In genomic region chr12:100266802-100267602, GRCh38 we compare ENCODE assay signal across 8 cellular contexts. TPM values are rescaled to one million over a fixed set of nuclear protein-coding genes. Genes with fewer than 3 reads are reported as not detected.
DNase-seq lines count a peak whose midpoint lies in the region; ATAC-seq, FAIRE-seq and TF ChIP-seq lines count a peak whose summit lies in the region.

TSS of gene DEPDC4 (minus strand) at chr12:100267079. CDS start at chr12:100267076, 3 bp downstream.
TSS of gene SCYL2 (plus strand) at chr12:100267177. CDS start at chr12:100282971, 15,794 bp downstream.

- no peak for TF ChIP-seq CTCF in WTC11 (IDR thresholded peaks at IDR 0.05)
- TF ChIP-seq CTCF in cardiac fibroblast (IDR thresholded peaks at IDR 0.05; ENCODE audit: low read depth, low read length), result no peak

- peaks cover 20% of the 10 kb centered on the region for H3K4me1 Mint-ChIP-seq in WTC11

- H3K4me3 Mint-ChIP-seq in WTC11, result peak within 1 kb of the TSS; percentile 98

- H3K27me3 ChIP-seq in small intestine (ENCODE audit: control insufficient read depth in 2 of 2, insufficient read depth in 2 of 2, low read length in 2 of 2), result no peaks in the 10 kb centered on the region

- ATAC-seq in GM18909 (IDR thresholded peaks at IDR 0.05; ENCODE audit: poor library complexity, unreplicated experiment) (peak; percentile 94), HG03159 (IDR thresholded peaks at IDR 0.05; ENCODE audit: unreplicated experiment) (peak; percentile 92), WTC11 (peak; percentile 92)

- DNase-seq in AG08395 (ENCODE audit: low spot score) (peak; percentile 98), NCI-H2227 (lab: John Stamatoyannopoulos, UW; ENCODE audit: unreplicated experiment) (peak; percentile 97), WTC11 (ENCODE audit: low spot score) (peak; percentile 96), cardiac fibroblast (ENCODE audit: low read depth in 2 of 2) (peak; percentile 99), iPS-NIHi11 (ENCODE audit: low spot score) (peak; percentile 94), small intestine (peak; percentile 97)

- peaks cover 2% of the 10 kb centered on the region in 2 donors for H3K4me1 ChIP-seq in small intestine (ENCODE audit: control insufficient read depth in 2 of 2, insufficient read depth in 1 of 2, low read depth in 1 of 2, low read length in 1 of 2)

- POLR2A ChIA-PET in WTC11 (lab: Charles Lee), result interaction anchor here (0.5 to 2.5 kb wide), 12 partner anchors 10 to 924 kb away, joined by 3 to 11 read pairs (median 3); partner anchors contain the start of gene ACTR6

- no peaks in the 10 kb centered on the region for H3K27me3 Mint-ChIP-seq in WTC11 (ENCODE audit: low read depth)

- FAIRE-seq in small intestine (lab: Jason Lieb, UNC), result no peak

- peak within 1 kb of the TSS; percentile 96 to 99 for H3K27ac ChIP-seq in small intestine (ENCODE audit: low read depth in 1 of 2, low read length in 1 of 2)

- no peaks in the 10 kb centered on the region for H3K9me3 ChIP-seq in small intestine (ENCODE audit: control insufficient read depth, low read depth)

- no peaks in the 10 kb centered on the region for H3K36me3 ChIP-seq in small intestine (ENCODE audit: control insufficient read depth in 2 of 2, insufficient read depth in 2 of 2, low read length in 2 of 2)

- peak within 1 kb of the TSS; percentile 99 for H3K27ac Mint-ChIP-seq in WTC11

- H3K4me3 ChIP-seq in cardiac fibroblast (replicated peaks in 1 of 2; ENCODE audit: low read depth in 2 of 2, low read length in 2 of 2) (peak within 1 kb of the TSS; percentile 85 to 86), small intestine (ENCODE audit: low read depth in 1 of 2, low read length in 2 of 2) (peak within 1 kb of the TSS; percentile 85 to 95)

- no peaks in the 10 kb centered on the region for H3K9me3 Mint-ChIP-seq in WTC11

- H3K36me3 Mint-ChIP-seq in WTC11, result no peaks in the 10 kb centered on the region

- CTCF ChIA-PET in WTC11 (lab: Charles Lee), result interaction anchor here (0.6 to 2.2 kb wide), 9 partner anchors 12 to 449 kb away, joined by 4 to 9 read pairs (median 4); partner anchors contain the start of genes ACTR6 and GAS2L3

- WGBS in small intestine, 3 donors, result 0 to 1% (median 1%) methylated on average over 49 to 64 of the region's 64 CpGs

TF ChIP-seq in WTC11, 78 proteins besides CTCF, POLR2A, EP300 and RAD21:
- peak; percentile 87 for TF ChIP-seq CREM (CRISPR knock-in tag; IDR thresholded peaks at IDR 0.05)
- no peak for TF ChIP-seq SMAD4 (CRISPR knock-in tag; IDR thresholded peaks at IDR 0.05)
- 0 out of 2 replicates have a peak, but pooled peaks have one; percentile 13 for TF ChIP-seq MAX (CRISPR knock-in tag; IDR thresholded peaks at IDR 0.05)
- peak; percentile 73 for TF ChIP-seq SP1 (CRISPR knock-in tag; conservative IDR thresholded peaks at IDR 0.05)
- peak; percentile 63; the same call in 1 of the 2 replicates for TF ChIP-seq HMGXB4 (CRISPR knock-in tag; IDR thresholded peaks at IDR 0.05)
- TF ChIP-seq USF2 (CRISPR knock-in tag; IDR thresholded peaks at IDR 0.05), result peak; percentile 45; the same call in 1 of the 2 replicates
- no peak for TF ChIP-seq ZNF281 (CRISPR knock-in tag; IDR thresholded peaks at IDR 0.05)
- TF ChIP-seq USF1 (CRISPR knock-in tag; IDR thresholded peaks at IDR 0.05), result peak; percentile 29; the same call in 1 of the 2 replicates

RNA-seq across cellular contexts. Expression of gene DEPDC4, which starts in this region (rescaled TPM):
- total RNA-seq in WTC11 (2021), result 4.4 to 5.5 TPM (median 5.5 TPM) in 3 replicates
- polyA plus RNA-seq in small intestine, result 1 to 10 TPM in 2 of 3 donors, under 1 TPM in 1; 0.67 to 1.9 (median 1.1) TPM

RNA-seq across cellular contexts. Expression of gene SCYL2, which starts in this region (rescaled TPM):
- total RNA-seq in WTC11 (2021), result 33.4 to 37.1 TPM (median 33.8 TPM) in 3 replicates
- polyA plus RNA-seq in small intestine, result 10 to 100 TPM; 15.8 to 25.0 (median 18.1) TPM

Comparison
In these comparisons a context has a peak if more than half of its experiments do, and no peak if none do; other contexts are left out.
1. Peak in every context shown above with its lines: DNase-seq, ATAC-seq, H3K4me3 ChIP-seq and H3K27ac ChIP-seq.